In the genomic region with DNA sequence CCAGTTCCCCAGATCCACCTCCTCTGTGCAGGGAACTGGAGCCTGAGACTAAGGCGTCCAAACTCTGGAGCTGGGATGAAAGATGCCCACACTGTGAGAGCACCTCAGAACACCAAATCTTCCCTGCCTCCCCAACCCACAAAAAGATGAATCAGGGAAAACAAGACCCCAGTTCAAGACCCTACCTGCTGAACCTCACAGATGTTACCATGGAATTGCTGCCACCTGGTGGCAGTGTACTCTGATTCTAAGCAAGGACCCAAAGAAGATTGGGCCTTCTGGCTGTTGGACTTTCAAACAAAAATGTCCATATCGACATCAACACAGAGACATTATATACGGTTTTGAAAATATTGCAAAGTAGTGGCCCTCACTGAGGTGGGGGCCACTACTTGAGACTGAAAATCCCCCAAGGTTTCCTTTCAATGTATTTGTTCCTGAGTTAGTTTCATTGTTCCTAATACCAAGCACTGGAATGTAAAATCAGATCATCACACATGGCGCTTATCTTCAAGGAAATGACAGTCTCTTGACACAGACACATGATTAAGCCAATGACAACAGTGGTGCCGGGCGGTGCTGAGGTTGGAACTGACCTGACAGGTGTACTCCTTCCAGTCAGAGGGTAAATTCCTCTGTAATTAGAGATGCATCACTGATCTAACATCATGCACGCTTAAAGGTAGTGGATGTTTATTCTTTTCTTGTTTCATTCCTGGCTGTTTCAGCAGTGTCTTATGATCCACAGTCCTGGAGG, we compare ENCODE assay signal across 9 cellular contexts.
DNase-seq lines count a peak whose midpoint lies in the region; ATAC-seq, FAIRE-seq and TF ChIP-seq lines count a peak whose summit lies in the region.
"Had no signal": no experiment of that assay in that cellular context is flagged by ENCODE, and none has a peak within 500 bp of the region (broad histone marks: within the 10 kb centered on the region; RNA-seq: fewer than 3 reads in every experiment).

No MANE protein-coding gene starts in this region.

- ATAC-seq in A549, result peak in 1 of 2 experiments; percentile 74; a peak in 3 of 6 replicates
- ATAC-seq in HG02981 (IDR thresholded peaks at IDR 0.05; ENCODE audit: unreplicated experiment), result no peak
- ATAC-seq in GM18867 (IDR thresholded peaks at IDR 0.05; ENCODE audit: unreplicated experiment), result no peak

- no peaks in the 10 kb centered on the region for H3K27me3 ChIP-seq in vagina

- TF ChIP-seq CTCF in A549 (IDR thresholded peaks at IDR 0.05), result peak; percentile 68
- TF ChIP-seq CTCF in GM12873 (IDR thresholded peaks at IDR 0.05; ENCODE audit: insufficient read depth, low read depth, low read length, missing control alignments), result peak; percentile 58
- peak; percentile 41 for TF ChIP-seq CTCF in glutamatergic neuron (IDR thresholded peaks at IDR 0.05; ENCODE audit: partially characterized antibody, unreplicated experiment)
- TF ChIP-seq CTCF in vagina (IDR thresholded peaks at IDR 0.05), result no peak

- DNase-seq in A549 (ENCODE audit: low read depth in 1 of 2, low spot score in 1 of 2) (peak; percentile 18 to 31), RPMI8226 (peak; percentile 42), glutamatergic neuron (peak; percentile 31), vagina (ENCODE audit: extremely low spot score in 2 of 2) (no peak)
- DNase-seq in activated CD4-positive, alpha-beta memory T cell treated with anti-CD3 and anti-CD28 coated beads for 36 hours, result no peak

- H3K4me3 Mint-ChIP-seq in glutamatergic neuron (ENCODE audit: unreplicated experiment), result no peak overlapping the region
- no peak overlapping the region for H3K4me3 Mint-ChIP-seq in activated CD4-positive, alpha-beta memory T cell treated with anti-CD3 and anti-CD28 coated beads for 36 hours
- H3K4me3 Mint-ChIP-seq: dendritic cell treated with granulocyte-macrophage colony-stimulating factor and Interleukin-4, amounts not matched to agents 40 ng/mL and 50 ng/mL, for 4 days had no signal

- TF ChIP-seq EP300 in A549 (IDR thresholded peaks at IDR 0.05), result no peak

- no peaks in the 10 kb centered on the region for H3K4me1 ChIP-seq in A549
- H3K4me1 ChIP-seq in vagina, result no peaks in the 10 kb centered on the region

- H3K4me1 Mint-ChIP-seq in glutamatergic neuron (ENCODE audit: low read depth, unreplicated experiment), result no peaks in the 10 kb centered on the region
- H3K4me1 Mint-ChIP-seq in activated CD4-positive, alpha-beta memory T cell treated with anti-CD3 and anti-CD28 coated beads for 36 hours (ENCODE audit: low read depth), result no peaks in the 10 kb centered on the region

- no peak overlapping the region for H3K4me2 ChIP-seq in A549

- CTCF ChIA-PET in A549 (lab: Yijun Ruan, JAX), result interaction anchor here (0.7 to 9.0 kb wide), 22 partner anchors 8 to 177 kb away, joined by 3 to 94 read pairs (median 4); no protein-coding TSS in a partner anchor
- CTCF ChIA-PET in activated CD4-positive, alpha-beta memory T cell treated with anti-CD3 and anti-CD28 coated beads for 36 hours (lab: Charles Lee), result interaction anchor here (2.5 to 2.6 kb wide), 2 partner anchors 125 kb away, joined by 8 to 15 read pairs; no protein-coding TSS in a partner anchor

- peaks cover 3% of the 10 kb centered on the region for H3K9me3 Mint-ChIP-seq in glutamatergic neuron (ENCODE audit: unreplicated experiment)
- H3K9me3 Mint-ChIP-seq in activated CD4-positive, alpha-beta memory T cell treated with anti-CD3 and anti-CD28 coated beads for 36 hours, result no peaks in the 10 kb centered on the region
- H3K9me3 Mint-ChIP-seq: dendritic cell treated with granulocyte-macrophage colony-stimulating factor and Interleukin-4, amounts not matched to agents 40 ng/mL and 50 ng/mL, for 4 days had no signal

- no peak overlapping the region for H3K27ac Mint-ChIP-seq in glutamatergic neuron (ENCODE audit: unreplicated experiment)
- H3K27ac Mint-ChIP-seq in activated CD4-positive, alpha-beta memory T cell treated with anti-CD3 and anti-CD28 coated beads for 36 hours, result no peak overlapping the region
- H3K27ac Mint-ChIP-seq: dendritic cell treated with granulocyte-macrophage colony-stimulating factor and Interleukin-4, amounts not matched to agents 40 ng/mL and 50 ng/mL, for 4 days had no signal

- peaks cover 14% of the 10 kb centered on the region for H3K27me3 Mint-ChIP-seq in glutamatergic neuron (ENCODE audit: unreplicated experiment)
- peaks cover 16% of the 10 kb centered on the region for H3K27me3 Mint-ChIP-seq in activated CD4-positive, alpha-beta memory T cell treated with anti-CD3 and anti-CD28 coated beads for 36 hours

- no peaks in the 10 kb centered on the region for H3K36me3 Mint-ChIP-seq in glutamatergic neuron (ENCODE audit: unreplicated experiment)
- no peaks in the 10 kb centered on the region for H3K36me3 Mint-ChIP-seq in activated CD4-positive, alpha-beta memory T cell treated with anti-CD3 and anti-CD28 coated beads for 36 hours

- H3K27ac ChIP-seq in A549 (no peak overlapping the region), vagina (no peak overlapping the region)

- intact Hi-C loops in vagina (cut with DNase I), result no loop called here
- intact Hi-C loops in activated CD4-positive, alpha-beta memory T cell treated with anti-CD3 and anti-CD28 coated beads for 36 hours (cut with micrococcal nuclease), result no loop called here

- TF ChIP-seq POLR2A in A549 (IDR thresholded peaks at IDR 0.05; ENCODE audit: low read length) (no peak), vagina (IDR thresholded peaks at IDR 0.05) (no peak)

- H3K4me3 ChIP-seq in A549, result no peak overlapping the region
- H3K4me3 ChIP-seq in vagina, result no peak overlapping the region

- no peaks in the 10 kb centered on the region for H3K36me3 ChIP-seq in vagina

- 24% methylated on average over 7 of the region's 7 CpGs for whole genome bisulfite sequencing in A549 (ENCODE audit: missing lambda C conversion rate)

- TF ChIP-seq RAD21 in A549 (conservative IDR thresholded peaks at IDR 0.05 in 1 of 2, IDR thresholded peaks at IDR 0.05 in 1 of 2), result peak; percentile 56 to 58

- POLR2A ChIA-PET in A549 (lab: Yijun Ruan, JAX), result no interaction called here
- POLR2A ChIA-PET in activated CD4-positive, alpha-beta memory T cell treated with anti-CD3 and anti-CD28 coated beads for 36 hours (lab: Charles Lee), result no interaction called here

- no peak for FAIRE-seq in A549 (lab: Jason Lieb, UNC)

- no peaks in the 10 kb centered on the region for H3K9me3 ChIP-seq in A549
- no peaks in the 10 kb centered on the region for H3K9me3 ChIP-seq in vagina

TF ChIP-seq in A549, 52 proteins besides CTCF, POLR2A, EP300 and RAD21:
- TF ChIP-seq KDM1A (IDR thresholded peaks at IDR 0.05; ENCODE audit: low read depth), result no peak
- TF ChIP-seq CBX2 (IDR thresholded peaks at IDR 0.05; ENCODE audit: borderline replicate concordance, low read depth), result no peak
- TF ChIP-seq FOXS1 (CRISPR knock-in tag; IDR thresholded peaks at IDR 0.05), result no peak
- peak; percentile 63 for TF ChIP-seq SMC3 (IDR thresholded peaks at IDR 0.05)
- TF ChIP-seq HOXA7 (CRISPR knock-in tag; IDR thresholded peaks at IDR 0.05), result no peak
- no peak for TF ChIP-seq PHF8 (IDR thresholded peaks at IDR 0.05; ENCODE audit: borderline replicate concordance, low read depth)
- no peak for TF ChIP-seq CHD2 (IDR thresholded peaks at IDR 0.05; ENCODE audit: low read length, partially characterized antibody)

Comparison
In these comparisons a context has a peak if more than half of its experiments do, and no peak if none do; other contexts are left out.
1. DNase-seq: peak in A549 (2 of 2), RPMI8226 (single experiment) and glutamatergic neuron (single experiment); none in vagina (0 of 2) and activated CD4-positive, alpha-beta memory T cell treated with anti-CD3 and anti-CD28 coated beads for 36 hours (single experiment).
2. CTCF ChIP-seq: peak in A549 (single experiment), GM12873 (single experiment) and glutamatergic neuron (single experiment); none in vagina (0 of 3).